In genomic region chr12:49470986-49471385, GRCh38 we compare ENCODE assay signal across 15 cellular contexts.
"Had no signal": no experiment of that assay in that cellular context is flagged by ENCODE, and none has a peak within 500 bp of the region (broad histone marks: within the 10 kb centered on the region; RNA-seq: fewer than 3 reads in every experiment).

No MANE protein-coding gene starts in this region.

- H3K36me3 ChIP-seq: lower lobe of right lung, thoracic aorta had no signal

- DNase-seq: activated B cell treated with CpG ODN at 0.5 μM for 24 hours; activated CD4-positive, alpha-beta T cell treated with anti-CD3 and anti-CD28 coated beads, Interleukin-2, amount 10 ng/mL, durations not matched to agents 24 days and 14 days; activated CD8-positive, alpha-beta memory T cell treated with anti-CD3 and anti-CD28 coated beads for 24 hours; amygdala; erythroblast; glutamatergic neuron; lower lobe of right lung; mucosa of descending colon; stimulated activated CD4-positive, alpha-beta T cell treated with anti-CD3 and anti-CD28 coated beads, Interleukin-15, amount 100 ng/mL, for 24 hours; stimulated activated CD4-positive, alpha-beta T cell treated with anti-CD3 and anti-CD28 coated beads, Interleukin-4, amount 100 ng/mL, for 24 hours; stomach had no signal

- H3K27me3 Mint-ChIP-seq: activated B cell treated with CpG ODN at 0.5 μM for 24 hours; activated CD4-positive, alpha-beta T cell treated with anti-CD3 and anti-CD28 coated beads, Interleukin-2, amount 10 ng/mL, durations not matched to agents 24 days and 14 days; activated naive CD4-positive, alpha-beta T cell treated with anti-CD3 and anti-CD28 coated beads, Interleukin-2, amount 50 U/mL, for 24 hours; brain had no signal

- H3K27ac ChIP-seq: lower lobe of right lung, stomach, thoracic aorta had no signal

- H3K4me1 Mint-ChIP-seq: activated B cell treated with CpG ODN at 0.5 μM for 24 hours; activated CD4-positive, alpha-beta T cell treated with anti-CD3 and anti-CD28 coated beads, Interleukin-2, amount 10 ng/mL, durations not matched to agents 24 days and 14 days; brain had no signal

- H3K27ac Mint-ChIP-seq: activated B cell treated with CpG ODN at 0.5 μM for 24 hours; activated CD4-positive, alpha-beta T cell treated with anti-CD3 and anti-CD28 coated beads, Interleukin-2, amount 10 ng/mL, durations not matched to agents 24 days and 14 days; activated naive CD4-positive, alpha-beta T cell treated with anti-CD3 and anti-CD28 coated beads, Interleukin-2, amount 50 U/mL, for 24 hours; brain; T-helper 1 cell treated with Interleukin-12 subunit alpha and Interleukin-12 subunit beta and Interleukin-4 antibody, amounts not matched to agents 30 μg/mL and 1 μg/mL, for 36 hours had no signal

- H3K9me3 Mint-ChIP-seq: activated B cell treated with CpG ODN at 0.5 μM for 24 hours; activated CD4-positive, alpha-beta T cell treated with anti-CD3 and anti-CD28 coated beads, Interleukin-2, amount 10 ng/mL, durations not matched to agents 24 days and 14 days; activated naive CD4-positive, alpha-beta T cell treated with anti-CD3 and anti-CD28 coated beads, Interleukin-2, amount 50 U/mL, for 24 hours; brain; T-helper 1 cell treated with Interleukin-12 subunit alpha and Interleukin-12 subunit beta and Interleukin-4 antibody, amounts not matched to agents 30 μg/mL and 1 μg/mL, for 36 hours had no signal

- H3K4me3 ChIP-seq: lower lobe of right lung, mucosa of descending colon, stomach, thoracic aorta had no signal

- H3K4me3 Mint-ChIP-seq: activated B cell treated with CpG ODN at 0.5 μM for 24 hours; activated CD4-positive, alpha-beta T cell treated with anti-CD3 and anti-CD28 coated beads, Interleukin-2, amount 10 ng/mL, durations not matched to agents 24 days and 14 days; activated naive CD4-positive, alpha-beta T cell treated with anti-CD3 and anti-CD28 coated beads, Interleukin-2, amount 50 U/mL, for 24 hours; brain; T-helper 1 cell treated with Interleukin-12 subunit alpha and Interleukin-12 subunit beta and Interleukin-4 antibody, amounts not matched to agents 30 μg/mL and 1 μg/mL, for 36 hours had no signal

- H3K4me1 ChIP-seq: lower lobe of right lung had no signal

- H3K27me3 ChIP-seq: stomach had no signal

- ATAC-seq: lower lobe of right lung, mucosa of descending colon had no signal

- H3K9me3 ChIP-seq: lower lobe of right lung, mucosa of descending colon, stomach, thoracic aorta had no signal
